Comparison of ENCODE assay signal across 9 cellular contexts in the genomic region with DNA sequence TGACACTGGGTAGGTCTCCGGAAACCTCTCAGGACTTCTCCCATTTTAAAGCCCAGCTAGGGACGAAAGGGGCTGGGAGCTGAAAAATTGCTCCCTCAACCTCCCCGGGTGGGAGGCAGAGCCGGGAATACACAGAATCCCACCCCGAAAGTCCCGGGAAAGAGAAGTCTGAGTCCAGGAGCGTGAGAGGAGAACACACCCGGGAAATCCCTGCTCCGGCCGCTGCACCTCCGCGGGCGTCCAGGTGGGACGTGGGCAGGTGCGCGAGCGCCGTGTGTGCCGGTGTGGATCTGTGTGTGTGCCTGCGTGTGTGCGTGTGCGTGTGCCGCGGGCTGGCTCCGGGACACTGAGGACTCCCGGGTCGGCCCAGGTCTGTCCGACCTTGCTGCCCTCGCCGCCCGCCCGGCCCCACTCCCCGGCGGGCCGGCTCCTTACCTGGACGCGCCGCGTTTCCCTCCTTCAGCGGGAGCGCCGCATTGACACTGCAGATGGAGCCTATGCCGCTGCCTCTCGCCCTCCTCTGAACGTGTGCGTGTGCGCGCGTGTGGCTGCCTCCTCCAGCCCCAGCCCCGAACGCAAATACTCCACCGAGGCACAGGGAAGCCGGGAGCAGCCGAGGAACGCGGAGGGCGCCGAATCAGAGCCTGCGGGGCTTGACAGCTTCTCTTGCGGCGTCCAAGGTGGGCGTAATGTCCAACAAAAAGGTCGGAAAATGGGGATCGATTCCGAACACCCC. TPM values are rescaled to one million over a fixed set of nuclear protein-coding genes. Genes with fewer than 3 reads are reported as not detected.
DNase-seq lines count a peak whose midpoint lies in the region; ATAC-seq and TF ChIP-seq lines count a peak whose summit lies in the region.
"Had no signal": no experiment of that assay in that cellular context is flagged by ENCODE, and none has a peak within 500 bp of the region (broad histone marks: within the 10 kb centered on the region; RNA-seq: fewer than 3 reads in every experiment).

A gene with protein sequence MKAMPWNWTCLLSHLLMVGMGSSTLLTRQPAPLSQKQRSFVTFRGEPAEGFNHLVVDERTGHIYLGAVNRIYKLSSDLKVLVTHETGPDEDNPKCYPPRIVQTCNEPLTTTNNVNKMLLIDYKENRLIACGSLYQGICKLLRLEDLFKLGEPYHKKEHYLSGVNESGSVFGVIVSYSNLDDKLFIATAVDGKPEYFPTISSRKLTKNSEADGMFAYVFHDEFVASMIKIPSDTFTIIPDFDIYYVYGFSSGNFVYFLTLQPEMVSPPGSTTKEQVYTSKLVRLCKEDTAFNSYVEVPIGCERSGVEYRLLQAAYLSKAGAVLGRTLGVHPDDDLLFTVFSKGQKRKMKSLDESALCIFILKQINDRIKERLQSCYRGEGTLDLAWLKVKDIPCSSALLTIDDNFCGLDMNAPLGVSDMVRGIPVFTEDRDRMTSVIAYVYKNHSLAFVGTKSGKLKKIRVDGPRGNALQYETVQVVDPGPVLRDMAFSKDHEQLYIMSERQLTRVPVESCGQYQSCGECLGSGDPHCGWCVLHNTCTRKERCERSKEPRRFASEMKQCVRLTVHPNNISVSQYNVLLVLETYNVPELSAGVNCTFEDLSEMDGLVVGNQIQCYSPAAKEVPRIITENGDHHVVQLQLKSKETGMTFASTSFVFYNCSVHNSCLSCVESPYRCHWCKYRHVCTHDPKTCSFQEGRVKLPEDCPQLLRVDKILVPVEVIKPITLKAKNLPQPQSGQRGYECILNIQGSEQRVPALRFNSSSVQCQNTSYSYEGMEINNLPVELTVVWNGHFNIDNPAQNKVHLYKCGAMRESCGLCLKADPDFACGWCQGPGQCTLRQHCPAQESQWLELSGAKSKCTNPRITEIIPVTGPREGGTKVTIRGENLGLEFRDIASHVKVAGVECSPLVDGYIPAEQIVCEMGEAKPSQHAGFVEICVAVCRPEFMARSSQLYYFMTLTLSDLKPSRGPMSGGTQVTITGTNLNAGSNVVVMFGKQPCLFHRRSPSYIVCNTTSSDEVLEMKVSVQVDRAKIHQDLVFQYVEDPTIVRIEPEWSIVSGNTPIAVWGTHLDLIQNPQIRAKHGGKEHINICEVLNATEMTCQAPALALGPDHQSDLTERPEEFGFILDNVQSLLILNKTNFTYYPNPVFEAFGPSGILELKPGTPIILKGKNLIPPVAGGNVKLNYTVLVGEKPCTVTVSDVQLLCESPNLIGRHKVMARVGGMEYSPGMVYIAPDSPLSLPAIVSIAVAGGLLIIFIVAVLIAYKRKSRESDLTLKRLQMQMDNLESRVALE (N-terminal part only) (minus strand): TSS at position 484 of the 736 bp plus-strand sequence. CDS start 67,777 bp downstream, outside the sequence.

- DNase-seq in Daoy (ENCODE audit: low read depth) (peak; percentile 54), NCI-H69 (lab: John Stamatoyannopoulos, UW) (peak; percentile 47), epithelial cell of proximal tubule (ENCODE audit: low read depth) (no peak), NCI-H2196 (lab: John Stamatoyannopoulos, UW; ENCODE audit: unreplicated experiment) (no peak), NOMO-1 treated with DMSO at 0.1 percent for 48 hours (lab: John Stamatoyannopoulos, UW; ENCODE audit: unreplicated experiment) (no peak)
- DNase-seq in natural killer cell treated with Interleukin-12 subunit alpha and Interleukin-12 subunit beta and Interleukin-15 and Interleukin-18, amount 100 ng/mL, for 72 hours (ENCODE audit: low spot score): no peak

- peak within 1 kb of the TSS; percentile 53 for H3K4me3 ChIP-seq in epithelial cell of proximal tubule (ENCODE audit: low read depth, low read length)

- no peak for TF ChIP-seq CTCF in epithelial cell of proximal tubule (conservative IDR thresholded peaks at IDR 0.05; ENCODE audit: low read depth, low read length)

- H3K4me3 Mint-ChIP-seq in natural killer cell treated with Interleukin-12 subunit alpha and Interleukin-12 subunit beta and Interleukin-15 and Interleukin-18, amount 100 ng/mL, for 72 hours: peak within 1 kb of the TSS; percentile 48
- H3K4me3 Mint-ChIP-seq: dendritic cell treated with granulocyte-macrophage colony-stimulating factor and Interleukin-4, amounts not matched to agents 40 ng/mL and 50 ng/mL, for 4 days had no signal

- H3K27me3 Mint-ChIP-seq in natural killer cell treated with Interleukin-12 subunit alpha and Interleukin-12 subunit beta and Interleukin-15 and Interleukin-18, amount 100 ng/mL, for 72 hours: peaks cover 36 to 62% of the 10 kb centered on the region in 2 donors

- no peak for ATAC-seq in natural killer cell treated with Interleukin-12 subunit alpha and Interleukin-12 subunit beta and Interleukin-15 and Interleukin-18, amount 100 ng/mL, for 72 hours
- no peak for ATAC-seq in GM21526 (IDR thresholded peaks at IDR 0.05; ENCODE audit: low FRiP score, unreplicated experiment)
- no peak for ATAC-seq in HG03354 (IDR thresholded peaks at IDR 0.05; ENCODE audit: poor library complexity, severe bottlenecking, unreplicated experiment)

- H3K36me3 Mint-ChIP-seq in natural killer cell treated with Interleukin-12 subunit alpha and Interleukin-12 subunit beta and Interleukin-15 and Interleukin-18, amount 100 ng/mL, for 72 hours: no peaks in the 10 kb centered on the region

- H3K27ac Mint-ChIP-seq in natural killer cell treated with Interleukin-12 subunit alpha and Interleukin-12 subunit beta and Interleukin-15 and Interleukin-18, amount 100 ng/mL, for 72 hours: no peak within 1 kb of the TSS
- H3K27ac Mint-ChIP-seq: dendritic cell treated with granulocyte-macrophage colony-stimulating factor and Interleukin-4, amounts not matched to agents 40 ng/mL and 50 ng/mL, for 4 days had no signal

- no peaks in the 10 kb centered on the region for H3K9me3 Mint-ChIP-seq in natural killer cell treated with Interleukin-12 subunit alpha and Interleukin-12 subunit beta and Interleukin-15 and Interleukin-18, amount 100 ng/mL, for 72 hours
- H3K9me3 Mint-ChIP-seq: dendritic cell treated with granulocyte-macrophage colony-stimulating factor and Interleukin-4, amounts not matched to agents 40 ng/mL and 50 ng/mL, for 4 days had no signal

- peaks cover 16 to 27% of the 10 kb centered on the region in 2 donors for H3K4me1 Mint-ChIP-seq in natural killer cell treated with Interleukin-12 subunit alpha and Interleukin-12 subunit beta and Interleukin-15 and Interleukin-18, amount 100 ng/mL, for 72 hours (ENCODE audit: low read depth in 2 of 2)

RNA-seq across cellular contexts. Expression of the gene that starts here (rescaled TPM):
- total RNA-seq in Daoy (2014; rRNA removed; shearing (Covaris generic)): 0.69 and 5.5 TPM in 2 replicates
- total RNA-seq in epithelial cell of proximal tubule: not detected in 2 replicates
- total RNA-seq in natural killer cell treated with Interleukin-12 subunit alpha and Interleukin-12 subunit beta and Interleukin-15 and Interleukin-18, amount 100 ng/mL, for 72 hours: under 1 TPM; 0.14 to 0.21 TPM

Comparison
In these comparisons a context has a peak if more than half of its experiments do, and no peak if none do; other contexts are left out.
1. DNase-seq: peak in Daoy (single experiment) and NCI-H69 (single experiment); none in epithelial cell of proximal tubule (single experiment), natural killer cell treated with Interleukin-12 subunit alpha and Interleukin-12 subunit beta and Interleukin-15 and Interleukin-18, amount 100 ng/mL, for 72 hours (single experiment), NCI-H2196 (single experiment) and NOMO-1 treated with DMSO at 0.1 percent for 48 hours (single experiment).